In genomic region chr6:97815413-97815812, GRCh38 we compare ENCODE assay signal across 28 cellular contexts.
"Had no signal": no experiment of that assay in that cellular context is flagged by ENCODE, and none has a peak within 500 bp of the region (broad histone marks: within the 10 kb centered on the region; RNA-seq: fewer than 3 reads in every experiment).

No MANE protein-coding gene starts in this region.

- H3K9me3 ChIP-seq: ascending aorta, heart left ventricle had no signal

- ATAC-seq: activated CD4-positive, alpha-beta T cell treated with anti-CD3 and anti-CD28 coated beads for 36 hours; activated naive CD4-positive, alpha-beta T cell treated with anti-CD3 and anti-CD28 coated beads, Interleukin-2, amount 50 U/mL, for 72 hours; activated T-cell treated with anti-CD3 and anti-CD28 coated beads, Interleukin-2, amount 50 U/mL, for 72 hours; esophagus mucosa; heart left ventricle; T-cell had no signal

- H3K4me3 ChIP-seq: ascending aorta, coronary artery, heart left ventricle had no signal

- FAIRE-seq: bronchial epithelial cell, frontal cortex had no signal

- H3K36me3 ChIP-seq: ascending aorta, brain microvascular endothelial cell, heart left ventricle, WERI-Rb-1 had no signal

- H3K4me1 ChIP-seq: ascending aorta, heart left ventricle had no signal

- DNase-seq: activated CD4-positive, alpha-beta memory T cell treated with anti-CD3 and anti-CD28 coated beads, Interleukin-2, amount 10 ng/mL, durations not matched to agents 7 days and 5 days; activated CD4-positive, alpha-beta T cell treated with anti-CD3 and anti-CD28 coated beads for 36 hours; activated CD4-positive, alpha-beta T cell treated with anti-CD3 and anti-CD28 coated beads, Interleukin-2, amount 10 ng/mL, durations not matched to agents 24 days and 14 days; activated CD4-positive, CD25-positive, alpha-beta regulatory T cell; activated CD4-positive, CD25-positive, alpha-beta regulatory T cell treated with anti-CD3 and anti-CD28 coated beads, Interleukin-2, amount 50 U/mL, for 72 hours; activated CD8-positive, alpha-beta memory T cell treated with anti-CD3 and anti-CD28 coated beads, Interleukin-2, amount 50 U/mL, for 48 hours; activated gamma-delta T cell; activated naive CD4-positive, alpha-beta T cell; activated naive CD4-positive, alpha-beta T cell treated with anti-CD3 and anti-CD28 coated beads, Interleukin-2, amount 10 ng/mL, durations not matched to agents 7 days and 5 days; activated naive CD8-positive, alpha-beta T cell treated with anti-CD3 and anti-CD28 coated beads, Interleukin-2, amount 10 ng/mL, durations not matched to agents 7 days and 5 days; activated T-cell treated with anti-CD3 and anti-CD28 coated beads for 4 hours; activated T-cell treated with anti-CD3 and anti-CD28 coated beads, Interleukin-2, amount 50 U/mL, for 24 hours; activated T-cell treated with anti-CD3 and anti-CD28 coated beads, Interleukin-2, amount 50 U/mL, for 72 hours; brain microvascular endothelial cell; dorsolateral prefrontal cortex; effector memory CD4-positive, alpha-beta T cell; endodermal cell; foreskin fibroblast; heart left ventricle; T-cell; T1000; WERI-Rb-1 had no signal

- H3K27me3 ChIP-seq: ascending aorta, brain microvascular endothelial cell, dorsolateral prefrontal cortex, heart left ventricle had no signal

- H3K27ac ChIP-seq: ascending aorta, brain microvascular endothelial cell, coronary artery, heart left ventricle, WERI-Rb-1 had no signal
